In the genomic region with DNA sequence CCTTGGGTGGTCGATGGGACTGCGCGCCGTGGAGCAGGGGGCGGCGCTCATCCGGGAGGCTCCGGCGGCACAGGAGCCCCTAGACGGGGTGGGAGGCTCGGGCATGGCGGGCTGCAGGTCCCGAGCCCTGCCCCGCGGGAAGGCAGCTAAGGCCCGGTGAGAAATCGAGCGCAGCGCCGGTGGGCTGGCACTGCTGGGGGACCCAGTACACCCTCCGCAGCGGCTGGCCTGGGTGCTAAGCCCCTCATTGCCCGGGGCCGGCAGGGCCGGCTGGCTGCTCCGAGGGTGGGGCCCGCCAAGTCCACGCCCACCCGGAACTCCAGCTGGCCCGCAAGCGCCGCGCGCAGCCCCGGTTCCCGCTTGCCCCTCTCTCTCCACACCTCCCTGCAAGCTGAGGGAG, we compare ENCODE assay signal across 2 cellular contexts. TPM values are rescaled to one million over a fixed set of nuclear protein-coding genes. Genes with fewer than 3 reads are reported as not detected.
"Had no signal": no experiment of that assay in that cellular context is flagged by ENCODE, and none has a peak within 500 bp of the region (broad histone marks: within the 10 kb centered on the region; RNA-seq: fewer than 3 reads in every experiment).

No MANE protein-coding gene starts in this region.

RNA-seq across cellular contexts. Expression of a gene that starts 35.7 kb away (rescaled TPM):
- total RNA-seq: HT-29, K562 had no signal
- polyA plus RNA-seq: K562 had no signal

RNA-seq across cellular contexts. Expression of a gene that starts 58.3 kb away (rescaled TPM):
- total RNA-seq: HT-29 had no signal
